Comparison of ENCODE assay signal across 8 cellular contexts in genomic region chr5:148820778-148821395, GRCh38. TPM values are rescaled to one million over a fixed set of nuclear protein-coding genes. Genes with fewer than 3 reads are reported as not detected.
DNase-seq lines count a peak whose midpoint lies in the region; ATAC-seq and TF ChIP-seq lines count a peak whose summit lies in the region.

No MANE protein-coding gene starts in this region.

- H3K36me3 ChIP-seq in BJ (ENCODE audit: control insufficient read depth, insufficient read depth, low read length) = no peaks in the 10 kb centered on the region
- no peaks in the 10 kb centered on the region for H3K36me3 ChIP-seq in colonic mucosa

- POLR2A ChIA-PET in BJ (lab: Charles Lee) = no interaction called here

- peaks cover 13% of the 10 kb centered on the region for H3K4me1 Mint-ChIP-seq in osteocyte (ENCODE audit: unreplicated experiment)

- H3K27me3 ChIP-seq in BJ (ENCODE audit: control insufficient read depth, insufficient read depth, low read length) (no peaks in the 10 kb centered on the region), colonic mucosa (no peaks in the 10 kb centered on the region)

- H3K4me3 ChIP-seq in BJ (ENCODE audit: low read depth, low read length) (no peak overlapping the region), colonic mucosa (no peak overlapping the region)

- H3K27ac ChIP-seq in colonic mucosa = no peak overlapping the region

- ATAC-seq in GM18858 (IDR thresholded peaks at IDR 0.05; ENCODE audit: unreplicated experiment) (peak; percentile 38), GM21529 (IDR thresholded peaks at IDR 0.05; ENCODE audit: unreplicated experiment) (no peak), HG03521 (IDR thresholded peaks at IDR 0.05; ENCODE audit: unreplicated experiment) (no peak)

- no peak overlapping the region for H3K4me3 Mint-ChIP-seq in osteocyte (ENCODE audit: unreplicated experiment)

- CTCF ChIA-PET in BJ (lab: Yijun Ruan, JAX) = interaction anchor here (0.6 to 3.7 kb wide), 46 partner anchors 9 to 1280 kb away, joined by 3 to 26 read pairs (median 4); no protein-coding TSS in a partner anchor

- no peak overlapping the region for H3K27ac Mint-ChIP-seq in osteocyte (ENCODE audit: unreplicated experiment)

- H3K9me3 Mint-ChIP-seq in osteocyte (ENCODE audit: unreplicated experiment) = no peaks in the 10 kb centered on the region

- TF ChIP-seq CTCF in BJ (IDR thresholded peaks at IDR 0.05; ENCODE audit: insufficient read depth, low read depth, low read length) (peak; percentile 73), colonic mucosa (IDR thresholded peaks at IDR 0.05) (peak; percentile 43), osteocyte (IDR thresholded peaks at IDR 0.05) (peak; percentile 72)

- no peaks in the 10 kb centered on the region for H3K9me3 ChIP-seq in colonic mucosa

- DNase-seq in BJ (ENCODE audit: low read depth) = no peak
- peak; percentile 70 for DNase-seq in NCI-H69 (lab: John Stamatoyannopoulos, UW)
- DNase-seq in colonic mucosa = no peak
- no peak for DNase-seq in osteocyte (ENCODE audit: extremely low spot score, unreplicated experiment)
- DNase-seq in OCI-M2 (lab: John Stamatoyannopoulos, UW; ENCODE audit: unreplicated experiment) = no peak

- no peaks in the 10 kb centered on the region for H3K4me1 ChIP-seq in colonic mucosa

- intact Hi-C loops in colonic mucosa (cut with DNase I) = loop anchor here (5.0 kb wide), 1 partner anchor 136 kb away; no protein-coding TSS in a partner anchor

- no peak overlapping the region for H3K9ac ChIP-seq in colonic mucosa (ENCODE audit: low read depth in 2 of 2, low read length in 2 of 2)

- no peaks in the 10 kb centered on the region for H3K36me3 Mint-ChIP-seq in osteocyte (ENCODE audit: unreplicated experiment)

- no peaks in the 10 kb centered on the region for H3K27me3 Mint-ChIP-seq in osteocyte (ENCODE audit: unreplicated experiment)

RNA-seq across cellular contexts. Expression of gene ADRB2, which starts 5.5 kb away (rescaled TPM):
- polyA plus RNA-seq in BJ (2011; rRNA removed) = 0.58 and 0.64 TPM in 2 replicates
- polyA minus RNA-seq in BJ (2011; rRNA and poly(A)+ RNA removed) = 1.4 and 2.8 TPM in 2 replicates
- total RNA-seq in colonic mucosa (1 to 10 TPM in 1 of 2 donors, under 1 TPM in 1; 0.94 to 1.2 TPM), osteocyte (6.6 and 7.1 TPM in 2 replicates)
